1 cellular context compared by ENCODE assay signal in genomic region chr6:30855429-30856069, GRCh38.
TF ChIP-seq lines count a peak whose summit lies in the region.

No MANE protein-coding gene starts in this region.

TF ChIP-seq in H1, 55 proteins besides CTCF, POLR2A, EP300 and RAD21:
- TF ChIP-seq CREB1 (IDR thresholded peaks at IDR 0.05) (no peak), MAFK (IDR thresholded peaks at IDR 0.05; ENCODE audit: low read depth, low read length) (peak; percentile 33; the same call in 1 of the 2 replicates)
